ENCODE assay signal across 14 cellular contexts in the genomic region with DNA sequence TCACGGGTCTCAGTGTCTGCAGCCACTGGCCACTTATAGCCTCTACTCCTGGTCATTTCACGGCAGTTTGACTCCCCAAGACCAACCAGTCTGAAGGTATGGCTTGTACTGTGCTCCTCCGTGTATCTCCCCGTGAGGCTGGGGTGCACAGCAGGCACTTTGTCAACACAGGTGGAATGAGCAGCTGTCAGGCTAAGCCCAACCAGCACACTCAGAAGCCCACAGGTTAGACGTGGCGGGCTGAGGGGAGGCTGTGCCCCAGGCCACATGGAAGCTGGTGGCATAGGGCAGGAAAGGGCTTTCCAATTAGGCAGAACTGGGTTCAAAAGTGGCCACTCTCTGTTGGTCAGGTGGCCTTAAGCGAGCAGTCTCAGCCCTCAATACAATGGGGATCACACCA. TPM values are rescaled to one million over a fixed set of nuclear protein-coding genes. Genes with fewer than 3 reads are reported as not detected.
DNase-seq lines count a peak whose midpoint lies in the region; ATAC-seq and TF ChIP-seq lines count a peak whose summit lies in the region.
"Had no signal": no experiment of that assay in that cellular context is flagged by ENCODE, and none has a peak within 500 bp of the region (broad histone marks: within the 10 kb centered on the region; RNA-seq: fewer than 3 reads in every experiment).

No MANE protein-coding gene starts in this region.

- H3K36me3 ChIP-seq in spleen: peaks cover 0 to 42% (median 4%) of the 10 kb centered on the region in 6 donors
- H3K36me3 ChIP-seq: thoracic aorta had no signal

- ATAC-seq in GM19351 (IDR thresholded peaks at IDR 0.05; ENCODE audit: unreplicated experiment) (no peak), GM21360 (IDR thresholded peaks at IDR 0.05; ENCODE audit: unreplicated experiment) (no peak)
- ATAC-seq: HCT116 had no signal

- no peak overlapping the region for H3K27ac Mint-ChIP-seq in activated naive CD8-positive, alpha-beta T cell treated with anti-CD3 and anti-CD28 coated beads for 36 hours
- H3K27ac Mint-ChIP-seq: activated CD4-positive, alpha-beta memory T cell treated with anti-CD3 and anti-CD28 coated beads for 36 hours had no signal

- DNase-seq in NCI-H2029 (lab: John Stamatoyannopoulos, UW): peak; percentile 35
- DNase-seq in NCI-H2029 treated with DMSO at 0.1 percent for 48 hours (lab: John Stamatoyannopoulos, UW): no peak
- peak; percentile 58 for DNase-seq in NCI-H187 treated with DMSO at 0.1 percent for 48 hours (lab: John Stamatoyannopoulos, UW)
- DNase-seq in activated naive CD8-positive, alpha-beta T cell treated with anti-CD3 and anti-CD28 coated beads for 36 hours: no peak
- DNase-seq in spleen: no peak
- no peak for DNase-seq in NCI-H2227 (lab: John Stamatoyannopoulos, UW; ENCODE audit: unreplicated experiment)
- DNase-seq: activated gamma-delta T cell had no signal

- peaks cover 57 to 100% (median 95%) of the 10 kb centered on the region in 6 donors for H3K4me1 ChIP-seq in spleen

- peaks cover 16% of the 10 kb centered on the region for H3K4me1 Mint-ChIP-seq in activated naive CD8-positive, alpha-beta T cell treated with anti-CD3 and anti-CD28 coated beads for 36 hours

- H3K27me3 ChIP-seq in spleen (replicated peaks in 1 of 7): no peaks in the 10 kb centered on the region

- no peaks in the 10 kb centered on the region for H3K36me3 Mint-ChIP-seq in activated naive CD8-positive, alpha-beta T cell treated with anti-CD3 and anti-CD28 coated beads for 36 hours
- H3K36me3 Mint-ChIP-seq: activated CD4-positive, alpha-beta memory T cell treated with anti-CD3 and anti-CD28 coated beads for 36 hours had no signal

- H3K4me3 ChIP-seq in spleen: peak overlapping the region in 1 of 8 donors; percentile 48
- H3K4me3 ChIP-seq: skin epidermis, thoracic aorta had no signal

- H3K27ac ChIP-seq in spleen: peak overlapping the region in 7 of 8 donors; percentile 4 to 97 (median 51)
- H3K27ac ChIP-seq: epithelial cell of prostate, thoracic aorta had no signal

- TF ChIP-seq POLR2A in spleen (IDR thresholded peaks at IDR 0.05): no peak

- no peak for TF ChIP-seq CTCF in spleen (IDR thresholded peaks at IDR 0.05 in 8 of 11, conservative IDR thresholded peaks at IDR 0.05 in 3 of 11)

- intact Hi-C loops in spleen (cut with DNase I; ENCODE audit: low total_unique reads): no loop called here

- no peaks in the 10 kb centered on the region for H3K9me3 ChIP-seq in spleen
- H3K9me3 ChIP-seq: thoracic aorta had no signal

- no peaks in the 10 kb centered on the region for H3K9me3 Mint-ChIP-seq in activated naive CD8-positive, alpha-beta T cell treated with anti-CD3 and anti-CD28 coated beads for 36 hours
- H3K9me3 Mint-ChIP-seq: activated CD4-positive, alpha-beta memory T cell treated with anti-CD3 and anti-CD28 coated beads for 36 hours had no signal

- peak overlapping the region; percentile 11 for H3K4me3 Mint-ChIP-seq in activated naive CD8-positive, alpha-beta T cell treated with anti-CD3 and anti-CD28 coated beads for 36 hours
- H3K4me3 Mint-ChIP-seq: activated CD4-positive, alpha-beta memory T cell treated with anti-CD3 and anti-CD28 coated beads for 36 hours had no signal

- no peaks in the 10 kb centered on the region for H3K27me3 Mint-ChIP-seq in activated naive CD8-positive, alpha-beta T cell treated with anti-CD3 and anti-CD28 coated beads for 36 hours
- H3K27me3 Mint-ChIP-seq: activated CD4-positive, alpha-beta memory T cell treated with anti-CD3 and anti-CD28 coated beads for 36 hours had no signal

- WGBS in spleen, 5 donors: 59 to 70% (median 67%) methylated on average over 7 of the region's 7 CpGs

RNA-seq across cellular contexts. Expression of a gene that starts 7.0 kb away (rescaled TPM):
- 10 to 100 TPM; 12.5 to 14.0 TPM for total RNA-seq in activated naive CD8-positive, alpha-beta T cell treated with anti-CD3 and anti-CD28 coated beads for 36 hours
- 100 to 1,000 TPM in 5 of 7 donors, 10 to 100 TPM in 2; 80.1 to 169 (median 110) TPM for total RNA-seq in spleen
- polyA plus RNA-seq in spleen: 10 to 100 TPM; 10.2 to 48.0 (median 11.6) TPM

Comparison
In these comparisons a context has a peak if more than half of its experiments do, and no peak if none do; other contexts are left out.
1. DNase-seq: peak in NCI-H2029 (single experiment) and NCI-H187 treated with DMSO at 0.1 percent for 48 hours (single experiment); none in NCI-H2029 treated with DMSO at 0.1 percent for 48 hours (single experiment), activated naive CD8-positive, alpha-beta T cell treated with anti-CD3 and anti-CD28 coated beads for 36 hours (single experiment), spleen (single experiment) and NCI-H2227 (single experiment).
2. RNA of a gene that starts 7.0 kb away (total RNA-seq): 80.1 to 169 TPM in spleen; 12.5 to 14.0 TPM in activated naive CD8-positive, alpha-beta T cell treated with anti-CD3 and anti-CD28 coated beads for 36 hours; every median in the first group is over 4 times any median in the second.